ENCODE assay signal across 24 cellular contexts in genomic region chr5:160685219-160685618, GRCh38.
DNase-seq lines count a peak whose midpoint lies in the region; ATAC-seq and TF ChIP-seq lines count a peak whose summit lies in the region.
"Had no signal": no experiment of that assay in that cellular context is flagged by ENCODE, and none has a peak within 500 bp of the region (broad histone marks: within the 10 kb centered on the region; RNA-seq: fewer than 3 reads in every experiment).

No MANE protein-coding gene starts in this region.

- peaks cover 0 to 6% (median 0%) of the 10 kb centered on the region in 7 donors for H3K9me3 Mint-ChIP-seq in CD14-positive monocyte
- H3K9me3 Mint-ChIP-seq: activated B cell treated with CpG ODN at 0.5 μM for 24 hours; activated naive CD4-positive, alpha-beta T cell treated with anti-CD3 and anti-CD28 coated beads for 36 hours had no signal

- intact Hi-C loops in aorta (cut with DNase I) = no loop called here
- intact Hi-C loops in CD14-positive monocyte (cut with micrococcal nuclease) = no loop called here

- H3K4me3 Mint-ChIP-seq in CD14-positive monocyte = no peak overlapping the region
- H3K4me3 Mint-ChIP-seq: activated B cell treated with CpG ODN at 0.5 μM for 24 hours; activated CD8-positive, alpha-beta T cell treated with anti-CD3 and anti-CD28 coated beads, Interleukin-2, amount 10 ng/mL, durations not matched to agents 7 days and 5 days; activated naive CD4-positive, alpha-beta T cell treated with anti-CD3 and anti-CD28 coated beads for 36 hours; nephron progenitor cell had no signal

- TF ChIP-seq CTCF in HEK293 (tag by site-specific recombination; IDR thresholded peaks at IDR 0.05) (no peak), CD14-positive monocyte (IDR thresholded peaks at IDR 0.05) (no peak)

- no peak for ATAC-seq in aorta (ENCODE audit: low FRiP score)
- ATAC-seq: activated CD8-positive, alpha-beta T cell treated with anti-CD3 and anti-CD28 coated beads, Interleukin-2, amount 10 ng/mL, durations not matched to agents 7 days and 5 days; gastrocnemius medialis; left cardiac atrium; PC-3 had no signal

- no peaks in the 10 kb centered on the region for H3K4me1 ChIP-seq in HEK293 (ENCODE audit: control insufficient read depth, insufficient read depth, low read length)
- H3K4me1 ChIP-seq in aorta (ENCODE audit: control insufficient read depth in 1 of 2, insufficient read depth in 2 of 2, low read length in 2 of 2) = no peaks in the 10 kb centered on the region
- H3K4me1 ChIP-seq: esophagus muscularis mucosa, gastrocnemius medialis, SJSA1, thyroid gland had no signal

- H3K4me1 Mint-ChIP-seq in CD14-positive monocyte = peaks cover 2% of the 10 kb centered on the region
- H3K4me1 Mint-ChIP-seq: activated B cell treated with CpG ODN at 0.5 μM for 24 hours, nephron progenitor cell had no signal

- H3K9me3 ChIP-seq in HEK293 (ENCODE audit: control insufficient read depth, insufficient read depth, low read depth, low read length) = no peaks in the 10 kb centered on the region
- peaks cover 8% of the 10 kb centered on the region for H3K9me3 ChIP-seq in aorta (ENCODE audit: control insufficient read depth, low read length)
- H3K9me3 ChIP-seq: esophagus muscularis mucosa, gastrocnemius medialis, SJSA1, thyroid gland had no signal

- H3K27ac Mint-ChIP-seq in CD14-positive monocyte = no peak overlapping the region
- H3K27ac Mint-ChIP-seq: activated B cell treated with CpG ODN at 0.5 μM for 24 hours; activated CD8-positive, alpha-beta T cell treated with anti-CD3 and anti-CD28 coated beads, Interleukin-2, amount 10 ng/mL, durations not matched to agents 7 days and 5 days; activated naive CD4-positive, alpha-beta T cell treated with anti-CD3 and anti-CD28 coated beads for 36 hours; nephron progenitor cell had no signal

- CTCF ChIA-PET in HEK293 (lab: Yijun Ruan, JAX) = interaction anchor here (0.6 kb wide), 2 partner anchors 14 to 745 kb away, joined by 3 read pairs; no protein-coding TSS in a partner anchor

- WGBS in aorta, 2 donors = 64 to 69% methylated on average over 1 of the region's 1 CpG

- H3K36me3 ChIP-seq in HEK293 (ENCODE audit: control insufficient read depth in 2 of 2, insufficient read depth in 1 of 2, low read length in 2 of 2) = no peaks in the 10 kb centered on the region
- no peaks in the 10 kb centered on the region for H3K36me3 ChIP-seq in aorta (ENCODE audit: control insufficient read depth in 1 of 2, insufficient read depth in 2 of 2, low read length in 1 of 2)
- H3K36me3 ChIP-seq: BLaER1, esophagus muscularis mucosa, gastrocnemius medialis, SJSA1, thyroid gland had no signal

- H3K4me3 ChIP-seq in HEK293 (ENCODE audit: low read depth, low read length) = no peak overlapping the region
- no peak overlapping the region for H3K4me3 ChIP-seq in aorta (ENCODE audit: low read length in 2 of 2)
- H3K4me3 ChIP-seq: BLaER1, esophagus muscularis mucosa, gastrocnemius medialis, SJSA1, thyroid gland had no signal

- H3K36me3 Mint-ChIP-seq in CD14-positive monocyte = no peaks in the 10 kb centered on the region

- H3K27me3 ChIP-seq in aorta (ENCODE audit: control insufficient read depth in 1 of 2, insufficient read depth in 2 of 2, low read length in 1 of 2) = peaks cover 0 to 1% of the 10 kb centered on the region in 2 donors
- H3K27me3 ChIP-seq: BLaER1, esophagus muscularis mucosa, gastrocnemius medialis, SJSA1, thyroid gland had no signal

- POLR2A ChIA-PET in HEK293 (lab: Yijun Ruan, JAX) = no interaction called here

- H3K27ac ChIP-seq in HEK293 (ENCODE audit: extremely low read depth, low read depth, low read length) = no peak overlapping the region
- no peak overlapping the region for H3K27ac ChIP-seq in aorta (ENCODE audit: low read depth in 1 of 2, low read length in 2 of 2)
- H3K27ac ChIP-seq: BLaER1, esophagus muscularis mucosa, gastrocnemius medialis, SJSA1, thyroid gland had no signal

- DNase-seq in DMS53 (lab: John Stamatoyannopoulos, UW) = peak; percentile 80
- DNase-seq in NCI-H69 (lab: John Stamatoyannopoulos, UW) = peak; percentile 68
- peak; percentile 9 for DNase-seq in iPS DF 19.7 (ENCODE audit: low read depth, low spot score)
- DNase-seq in aorta = no peak
- no peak for DNase-seq in CD14-positive monocyte (ENCODE audit: low spot score)
- DNase-seq in NCI-H2081 (lab: John Stamatoyannopoulos, UW) = no peak
- DNase-seq in KG1 (lab: John Stamatoyannopoulos, UW) = no peak
- DNase-seq: activated B cell treated with CpG ODN at 0.5 μM for 24 hours; activated CD8-positive, alpha-beta T cell treated with anti-CD3 and anti-CD28 coated beads, Interleukin-2, amount 10 ng/mL, durations not matched to agents 7 days and 5 days; activated naive CD4-positive, alpha-beta T cell treated with anti-CD3 and anti-CD28 coated beads for 36 hours; activated T-cell treated with anti-CD3 and anti-CD28 coated beads, Interleukin-2, amount 50 U/mL, for 1 hour; effector CD4-positive, alpha-beta T cell; gastrocnemius medialis; GOT3; left cardiac atrium; nephron progenitor cell; stimulated activated CD4-positive, alpha-beta T cell treated with anti-CD3 and anti-CD28 coated beads, Interleukin-2, amount 100 ng/mL, for 24 hours; stimulated activated naive CD4-positive, alpha-beta T cell; thyroid gland had no signal

- H3K27me3 Mint-ChIP-seq in CD14-positive monocyte (ENCODE audit: low read depth in 3 of 3) = peaks cover 3 to 9% (median 7%) of the 10 kb centered on the region in 3 donors

TF ChIP-seq in HEK293, 187 proteins besides CTCF, POLR2A, EP300 and RAD21:
- TF ChIP-seq OVOL3 (tag by site-specific recombination; IDR thresholded peaks at IDR 0.05) (no peak), WT1 (tag by site-specific recombination; IDR thresholded peaks at IDR 0.05) (no peak), SCRT2 (tag by site-specific recombination; IDR thresholded peaks at IDR 0.05) (peak; percentile 52), ZNF692 (tag by site-specific recombination; IDR thresholded peaks at IDR 0.05) (no peak), ZNF624 (tag by site-specific recombination; IDR thresholded peaks at IDR 0.05) (no peak), SCRT1 (tag by site-specific recombination; IDR thresholded peaks at IDR 0.05; ENCODE audit: borderline replicate concordance) (peak; percentile 72; the same call in 1 of the 2 replicates)

Comparison
In these comparisons a context has a peak if more than half of its experiments do, and no peak if none do; other contexts are left out.
1. DNase-seq: peak in DMS53 (single experiment), NCI-H69 (single experiment) and iPS DF 19.7 (single experiment); none in aorta (0 of 2), CD14-positive monocyte (single experiment), NCI-H2081 (0 of 2) and KG1 (single experiment).